In genomic region chr15:90271459-90272166, GRCh38 we compare ENCODE assay signal across 1 cellular context.
TF ChIP-seq lines count a peak whose summit lies in the region.

No MANE protein-coding gene starts in this region.

TF ChIP-seq in HCT116, 20 proteins besides CTCF, POLR2A, EP300 and RAD21 (continued from another document):
- no peak for TF ChIP-seq ZBTB33 (IDR thresholded peaks at IDR 0.05; ENCODE audit: extremely low read depth, insufficient replicate concordance, low read length)
- TF ChIP-seq ZNF274 (IDR thresholded peaks at IDR 0.05; ENCODE audit: low read depth, low read length), result no peak
- TF ChIP-seq POLR2AphosphoS5 (IDR thresholded peaks at IDR 0.05; ENCODE audit: low read depth, low read length), result no peak
- TF ChIP-seq EZH2phosphoT487 (IDR thresholded peaks at IDR 0.05; ENCODE audit: borderline replicate concordance), result no peak
